Comparison of ENCODE assay signal across 9 cellular contexts in the genomic region with DNA sequence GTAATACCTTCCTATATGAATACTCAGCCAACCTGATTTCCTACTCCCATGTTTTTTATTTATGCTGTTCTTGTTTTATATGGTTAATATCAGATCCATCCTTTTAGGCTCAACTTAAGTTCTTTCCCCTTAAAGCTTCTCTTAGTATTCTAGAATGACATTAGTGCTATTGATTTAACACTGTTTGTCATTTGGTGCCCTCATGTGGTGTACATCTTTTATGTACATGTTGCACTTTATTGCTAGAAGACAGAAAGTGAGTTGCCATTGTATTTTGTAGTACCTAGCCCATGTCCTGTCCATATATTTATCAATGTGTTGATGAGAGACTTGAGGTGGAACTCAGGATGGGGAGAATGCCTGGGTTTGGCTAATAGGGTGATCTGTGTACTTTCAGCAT. TPM values are rescaled to one million over a fixed set of nuclear protein-coding genes. Genes with fewer than 3 reads are reported as not detected.
A peak's percentile ranks its signal among the peaks of the same experiment; 100 is the strongest.
DNase-seq lines count a peak whose midpoint lies in the region; ATAC-seq and TF ChIP-seq lines count a peak whose summit lies in the region.
"Had no signal": no experiment of that assay in that cellular context is flagged by ENCODE, and none has a peak within 500 bp of the region (broad histone marks: within the 10 kb centered on the region; RNA-seq: fewer than 3 reads in every experiment).

No MANE protein-coding gene starts in this region.

- peaks cover 12 to 35% (median 30%) of the 10 kb centered on the region in 9 donors for H3K4me1 ChIP-seq in heart right ventricle
- H3K4me1 ChIP-seq in H9 (ENCODE audit: insufficient read depth, low read length) = peaks cover 4% of the 10 kb centered on the region; the same call in 1 of the 2 replicates

- H3K79me2 ChIP-seq in H9 (ENCODE audit: insufficient read depth, low read length) = peaks cover 4% of the 10 kb centered on the region; the same call in 1 of the 2 replicates

- no peak for DNase-seq in heart right ventricle
- no peak for DNase-seq in cardiac septum (ENCODE audit: low spot score)
- DNase-seq in NCI-H82 treated with DMSO at 0.1 percent for 48 hours (lab: John Stamatoyannopoulos, UW; ENCODE audit: unreplicated experiment) = peak; percentile 47
- no peak for DNase-seq in endothelial cell (ENCODE audit: low spot score)
- no peak for DNase-seq in H9
- no peak for DNase-seq in activated effector memory CD4-positive, alpha-beta T cell treated with Interleukin-2 at 50 U/mL for 16 hours

- intact Hi-C loops in heart right ventricle (cut with DNase I) = loop anchor here in 2 of 10 donors (5.0 kb wide), 2 partner anchors 50 to 55 kb away; partner anchors contain the start of genes CCDC142 (in 1 of the 2) and TTC31 (in 1 of the 2)
- intact Hi-C loops in cardiac septum (cut with DNase I) = loop anchor here (10.0 kb wide), 1 partner anchor 707 kb away; the partner anchor contains the start of gene STAMBP

- no peak overlapping the region for H3K4ac ChIP-seq in H9 (ENCODE audit: low read depth, low read length)

- H3K27me3 Mint-ChIP-seq in endothelial cell (ENCODE audit: unreplicated experiment) (peaks cover 12% of the 10 kb centered on the region), H9 (ENCODE audit: low read depth) (peaks cover 2% of the 10 kb centered on the region; the same call in 1 of the 2 replicates)

- H3K23ac ChIP-seq in H9 (ENCODE audit: insufficient read length, low read depth, low read length) = no peak overlapping the region

- peaks cover 15% of the 10 kb centered on the region for H3K23me2 ChIP-seq in H9 (ENCODE audit: insufficient read length, low read depth, low read length, poor library complexity, severe bottlenecking)

- no peak overlapping the region for H3K14ac ChIP-seq in H9 (ENCODE audit: insufficient read depth, low read length)

- no peak overlapping the region for H3K56ac ChIP-seq in H9 (ENCODE audit: insufficient read length, low read depth, low read length)

- H3K4me3 ChIP-seq in heart right ventricle = no peak overlapping the region

- H3K27ac ChIP-seq in heart right ventricle (peak overlapping the region in 1 of 10 donors; percentile 2), H9 (ENCODE audit: insufficient read length, low read depth, low read length) (no peak overlapping the region)

- H3K27ac Mint-ChIP-seq in endothelial cell (ENCODE audit: unreplicated experiment) = peak overlapping the region; percentile 2
- no peak overlapping the region for H3K27ac Mint-ChIP-seq in H9

- no peaks in the 10 kb centered on the region for H4K20me1 ChIP-seq in H9 (ENCODE audit: control insufficient read depth, insufficient read depth, insufficient read length)

- H3K27me3 ChIP-seq in heart right ventricle (no peaks in the 10 kb centered on the region), H9 (ENCODE audit: insufficient read depth, low read length) (no peaks in the 10 kb centered on the region)

- no peak overlapping the region for H3K4me2 ChIP-seq in H9 (ENCODE audit: insufficient read depth, insufficient read length, low read length)

- no peak overlapping the region for H2AFZ ChIP-seq in H9 (ENCODE audit: low read length)

- H3K79me1 ChIP-seq in H9 (ENCODE audit: insufficient read depth, low read depth, low read length, poor library complexity, severe bottlenecking) = peaks cover 4% of the 10 kb centered on the region

- H3K9me3 ChIP-seq in heart right ventricle (no peaks in the 10 kb centered on the region), H9 (ENCODE audit: control insufficient read depth, low read depth, low read length) (no peaks in the 10 kb centered on the region)

- ATAC-seq in heart right ventricle (no peak), HG02938 (IDR thresholded peaks at IDR 0.05; ENCODE audit: unreplicated experiment) (no peak), GM21526 (IDR thresholded peaks at IDR 0.05; ENCODE audit: low FRiP score, unreplicated experiment) (no peak)
- ATAC-seq: activated CD4-positive, CD25-positive, alpha-beta regulatory T cell treated with anti-CD3 and anti-CD28 coated beads, Interleukin-2, amount 50 U/mL, for 24 hours had no signal

- no peak overlapping the region for H2BK12ac ChIP-seq in H9 (ENCODE audit: insufficient read length, low read depth, low read length)

- H3K36me3 Mint-ChIP-seq in endothelial cell (ENCODE audit: low read depth, unreplicated experiment) (peaks cover 28% of the 10 kb centered on the region), H9 (ENCODE audit: insufficient read depth in 1 of 3, low read depth in 3 of 3) (peaks cover 16 to 51% (median 35%) of the 10 kb centered on the region in 3 experiments)

- H3T11ph ChIP-seq in H9 (ENCODE audit: low read length) = no peak overlapping the region

- no peak overlapping the region for H2AK5ac ChIP-seq in H9 (ENCODE audit: insufficient read length, low read length)

- H2BK120ac ChIP-seq in H9 (ENCODE audit: low read depth, low read length, poor library complexity, severe bottlenecking) = no peak overlapping the region

- H3K9ac ChIP-seq in H9 (ENCODE audit: extremely low read depth, insufficient read length, low read length) = no peak overlapping the region

- TF ChIP-seq CTCF in heart right ventricle (IDR thresholded peaks at IDR 0.05) (peak in 7 of 9 donors; percentile 14 to 45 (median 29)), endothelial cell (IDR thresholded peaks at IDR 0.05; ENCODE audit: unreplicated experiment) (no peak), H9 (conservative IDR thresholded peaks at IDR 0.05) (no peak)

- no peak overlapping the region for H4K5ac ChIP-seq in H9 (ENCODE audit: insufficient read length, low read depth, low read length)

- H3K9me3 Mint-ChIP-seq in endothelial cell (ENCODE audit: unreplicated experiment) = no peaks in the 10 kb centered on the region
- H3K9me3 Mint-ChIP-seq in H9 = no peaks in the 10 kb centered on the region; a peak in 1 of 5 replicates

- no peak overlapping the region for H2BK15ac ChIP-seq in H9 (ENCODE audit: low read depth, low read length)

- H3K4me1 Mint-ChIP-seq in endothelial cell (ENCODE audit: unreplicated experiment) (peaks cover 18% of the 10 kb centered on the region), H9 (peaks cover 14 to 17% of the 10 kb centered on the region in 2 experiments)

- H3K4me3 Mint-ChIP-seq in endothelial cell (ENCODE audit: unreplicated experiment) (no peak overlapping the region), H9 (no peak overlapping the region)

- H4K91ac ChIP-seq in H9 (ENCODE audit: insufficient read length, low read depth, low read length) = no peak overlapping the region

- peaks cover 0 to 57% (median 21%) of the 10 kb centered on the region in 9 donors for H3K36me3 ChIP-seq in heart right ventricle

- H2BK20ac ChIP-seq in H9 (ENCODE audit: low read depth, low read length, poor library complexity, severe bottlenecking) = no peak overlapping the region

- no peak overlapping the region for H3K18ac ChIP-seq in H9 (ENCODE audit: insufficient read length, low read depth, low read length)

- no peak overlapping the region for H4K8ac ChIP-seq in H9 (replicated peaks; ENCODE audit: insufficient read length, low read depth, low read length)

- H2BK5ac ChIP-seq in H9 (ENCODE audit: insufficient read length, low read length) = no peak overlapping the region

RNA-seq across cellular contexts. Expression of gene HTRA2, which starts 2.5 kb away (rescaled TPM):
- total RNA-seq in heart right ventricle = 10 to 100 TPM; 21.2 to 29.6 (median 24.9) TPM
- 10 to 100 TPM; 26.5 to 41.0 TPM for polyA plus RNA-seq in heart right ventricle
- total RNA-seq in cardiac septum = 25.0 TPM
- total RNA-seq in endothelial cell (ENCODE audit: unreplicated experiment) = 44.3 TPM
- 24.1 and 24.9 TPM in 2 replicates for total RNA-seq in H9 (2021)

RNA-seq across cellular contexts. Expression of gene AUP1, which starts 2.7 kb away (rescaled TPM):
- total RNA-seq in heart right ventricle (10 to 100 TPM; 31.4 to 74.2 (median 38.2) TPM), cardiac septum (50.0 TPM), endothelial cell (ENCODE audit: unreplicated experiment) (117 TPM), H9 (2021) (91.5 and 93.6 TPM in 2 replicates)
- 100 to 1,000 TPM; 163 TPM for polyA plus RNA-seq in heart right ventricle

RNA-seq across cellular contexts. Expression of gene DQX1, which starts 6.2 kb away (rescaled TPM):
- total RNA-seq in heart right ventricle = under 1 TPM in 1 of 10 donors, not detected in 9; 0.65 TPM
- under 1 TPM in 1 of 2 donors, not detected in 1; 0.03 TPM for polyA plus RNA-seq in heart right ventricle
- total RNA-seq in cardiac septum = not detected
- total RNA-seq in endothelial cell (ENCODE audit: unreplicated experiment) = 3.5 TPM
- total RNA-seq in H9 (2021) = 0.98 and 1.6 TPM in 2 replicates

RNA-seq across cellular contexts. Expression of gene TLX2, which starts 18.0 kb away (rescaled TPM):
- total RNA-seq in heart right ventricle (not detected), cardiac septum (not detected), endothelial cell (ENCODE audit: unreplicated experiment) (not detected), H9 (2021) (0.20 and 0.26 TPM in 2 replicates)
- not detected for polyA plus RNA-seq in heart right ventricle

RNA-seq across cellular contexts. Expression of gene LOXL3, which starts 21.5 kb away (rescaled TPM):
- 1 to 10 TPM; 1.2 to 9.2 (median 2.4) TPM for total RNA-seq in heart right ventricle
- polyA plus RNA-seq in heart right ventricle = 1 to 10 TPM; 2.9 to 3.4 TPM
- total RNA-seq in cardiac septum = 2.8 TPM
- total RNA-seq in endothelial cell (ENCODE audit: unreplicated experiment) = 10.0 TPM
- 29.0 and 29.8 TPM in 2 replicates for total RNA-seq in H9 (2021)

Comparison
In these comparisons a context has a peak if more than half of its experiments do, and no peak if none do; other contexts are left out.
1. CTCF ChIP-seq: peak in heart right ventricle (7 of 9); none in endothelial cell (single experiment) and H9 (single experiment).